ENCODE assay signal across 2 cellular contexts in the genomic region with DNA sequence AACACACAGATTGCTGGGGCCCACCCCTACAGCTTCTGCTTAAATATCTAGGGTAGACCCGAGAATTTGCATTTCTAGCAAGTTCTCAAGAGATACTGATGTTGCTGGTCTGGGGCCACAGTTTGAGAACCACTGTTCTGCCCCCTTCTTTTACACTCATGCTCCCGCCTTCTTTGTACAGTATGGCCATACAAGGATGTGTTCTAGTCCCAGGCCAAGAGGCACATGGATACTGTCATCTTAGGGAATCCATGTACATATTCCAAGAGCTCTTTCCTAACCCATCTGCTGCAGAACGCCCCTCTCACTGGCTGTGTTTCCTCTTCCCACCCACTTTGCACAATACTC.
TF ChIP-seq lines count a peak whose summit lies in the region.

No MANE protein-coding gene starts in this region.

TF ChIP-seq in HCT116, 20 proteins besides CTCF, POLR2A, EP300 and RAD21:
- TF ChIP-seq YY1 (IDR thresholded peaks at IDR 0.05; ENCODE audit: extremely low read depth, insufficient replicate concordance, low read depth, low read length) (no peak), POLR2AphosphoS5 (IDR thresholded peaks at IDR 0.05; ENCODE audit: low read depth, low read length) (peak; percentile 11; the same call in 1 of the 2 replicates)

TF ChIP-seq in K562, 482 proteins besides CTCF, POLR2A, EP300 and RAD21:
- TF ChIP-seq ZNF584 (CRISPR knock-in tag; IDR thresholded peaks at IDR 0.05; ENCODE audit: low read depth) = 0 out of 2 replicates have a peak, but pooled peaks have one; percentile 74
- TF ChIP-seq LEF1 (IDR thresholded peaks at IDR 0.05) = no peak
- TF ChIP-seq HDAC8 (tag; IDR thresholded peaks at IDR 0.05) = no peak
- TF ChIP-seq EZH2 (IDR thresholded peaks at IDR 0.05; ENCODE audit: borderline replicate concordance, low read depth, low read length) = no peak
- no peak for TF ChIP-seq TAF1 (IDR thresholded peaks at IDR 0.05; ENCODE audit: control insufficient read depth, extremely low read depth, insufficient read depth, low read length, severe bottlenecking)
- TF ChIP-seq, protein P1, sequence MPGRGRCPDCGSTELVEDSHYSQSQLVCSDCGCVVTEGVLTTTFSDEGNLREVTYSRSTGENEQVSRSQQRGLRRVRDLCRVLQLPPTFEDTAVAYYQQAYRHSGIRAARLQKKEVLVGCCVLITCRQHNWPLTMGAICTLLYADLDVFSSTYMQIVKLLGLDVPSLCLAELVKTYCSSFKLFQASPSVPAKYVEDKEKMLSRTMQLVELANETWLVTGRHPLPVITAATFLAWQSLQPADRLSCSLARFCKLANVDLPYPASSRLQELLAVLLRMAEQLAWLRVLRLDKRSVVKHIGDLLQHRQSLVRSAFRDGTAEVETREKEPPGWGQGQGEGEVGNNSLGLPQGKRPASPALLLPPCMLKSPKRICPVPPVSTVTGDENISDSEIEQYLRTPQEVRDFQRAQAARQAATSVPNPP (IDR thresholded peaks at IDR 0.05; ENCODE audit: borderline replicate concordance, insufficient read depth, insufficient read length) = no peak
- no peak for TF ChIP-seq ZNF174 (CRISPR knock-in tag; IDR thresholded peaks at IDR 0.05)
- no peak for TF ChIP-seq PHF21A (IDR thresholded peaks at IDR 0.05; ENCODE audit: borderline replicate concordance, low read depth)
- no peak for TF ChIP-seq STAT5B (CRISPR knock-in tag; IDR thresholded peaks at IDR 0.05)
- 0 out of 2 replicates have a peak, but pooled peaks have one; percentile 45 for TF ChIP-seq ZNF766 (CRISPR knock-in tag; conservative IDR thresholded peaks at IDR 0.05)
- TF ChIP-seq ZNF589 (CRISPR knock-in tag; IDR thresholded peaks at IDR 0.05; ENCODE audit: low read depth) = peak; percentile 86; the same call in 1 of the 2 replicates
- no peak for TF ChIP-seq HMG20B (CRISPR knock-in tag; IDR thresholded peaks at IDR 0.05)
- no peak for TF ChIP-seq HDAC3 (IDR thresholded peaks at IDR 0.05; ENCODE audit: borderline replicate concordance, partially characterized antibody)
- peak; percentile 88 for TF ChIP-seq ZNF175 (CRISPR knock-in tag; IDR thresholded peaks at IDR 0.05; ENCODE audit: low read depth)
TF ChIP-seq in K562: peak in this region for 4.
